ENCODE assay signal across 23 cellular contexts in genomic region chr11:93922830-93923229, GRCh38.
"Had no signal": no experiment of that assay in that cellular context is flagged by ENCODE, and none has a peak within 500 bp of the region (broad histone marks: within the 10 kb centered on the region; RNA-seq: fewer than 3 reads in every experiment).

No MANE protein-coding gene starts in this region.

- H3K27me3 ChIP-seq: testis, tibial nerve had no signal

- H3K9me3 Mint-ChIP-seq: dendritic cell treated with granulocyte-macrophage colony-stimulating factor and Interleukin-4, amounts not matched to agents 40 ng/mL and 50 ng/mL, for 4 days; effector memory CD8-positive, alpha-beta T cell had no signal

- ATAC-seq: effector memory CD8-positive, alpha-beta T cell; left ventricle myocardium superior; naive thymus-derived CD4-positive, alpha-beta T cell; sciatic nerve; stimulated activated naive CD8-positive, alpha-beta T cell treated with anti-CD3 and anti-CD28 coated beads, Interleukin-15, amount 100 ng/mL, for 72 hours had no signal

- H3K4me1 Mint-ChIP-seq: naive thymus-derived CD4-positive, alpha-beta T cell; nephron progenitor cell; stimulated activated naive B cell treated with anti-CD40 and anti-IgM and Interleukin-4, amounts not matched to agents 10 μg/mL and 1 μg/mL and 100 μg/mL, for 72 hours; stimulated activated naive CD8-positive, alpha-beta T cell treated with anti-CD3 and anti-CD28 coated beads, Interleukin-15, amount 100 ng/mL, for 72 hours had no signal

- H3K27ac Mint-ChIP-seq: dendritic cell treated with granulocyte-macrophage colony-stimulating factor and Interleukin-4, amounts not matched to agents 40 ng/mL and 50 ng/mL, for 4 days; effector memory CD8-positive, alpha-beta T cell; naive thymus-derived CD4-positive, alpha-beta T cell; nephron progenitor cell; stimulated activated naive B cell treated with anti-CD40 and anti-IgM and Interleukin-4, amounts not matched to agents 10 μg/mL and 1 μg/mL and 100 μg/mL, for 72 hours; stimulated activated naive CD8-positive, alpha-beta T cell treated with anti-CD3 and anti-CD28 coated beads, Interleukin-15, amount 100 ng/mL, for 72 hours had no signal

- H3K9me3 ChIP-seq: esophagus squamous epithelium, prostate gland, testis had no signal

- H3K36me3 ChIP-seq: esophagus squamous epithelium, prostate gland, tibial nerve had no signal

- H3K9ac ChIP-seq: parathyroid adenoma had no signal

- H3K27ac ChIP-seq: epithelial cell of prostate, esophagus squamous epithelium, parathyroid adenoma, prostate gland, testis, tibial nerve had no signal

- H2AFZ ChIP-seq: parathyroid adenoma had no signal

- H3K4me1 ChIP-seq: esophagus squamous epithelium, parathyroid adenoma, prostate gland, testis, tibial nerve had no signal

- H3K79me2 ChIP-seq: parathyroid adenoma had no signal

- DNase-seq: cerebellar nuclear complex; effector memory CD8-positive, alpha-beta T cell; esophagus squamous epithelium; foreskin fibroblast; head of caudate nucleus; hippocampal formation; left ventricle myocardium superior; mesendoderm; naive thymus-derived CD4-positive, alpha-beta T cell; nephron progenitor cell; retina; stimulated activated CD4-positive, alpha-beta T cell treated with anti-CD3 and anti-CD28 coated beads, Interleukin-2, amount 100 ng/mL, for 24 hours; stimulated activated CD4-positive, alpha-beta T cell treated with anti-CD3 and anti-CD28 coated beads, Interleukin-4, amount 100 ng/mL, for 4 hours; stimulated activated naive B cell treated with anti-CD40 and anti-IgM and Interleukin-4, amounts not matched to agents 10 μg/mL and 1 μg/mL and 100 μg/mL, for 72 hours; stimulated activated naive CD8-positive, alpha-beta T cell treated with anti-CD3 and anti-CD28 coated beads, Interleukin-15, amount 100 ng/mL, for 72 hours; testis had no signal

- H3K4me3 ChIP-seq: esophagus squamous epithelium, lung, prostate gland, testis, tibial nerve had no signal

- H3K36me3 Mint-ChIP-seq: stimulated activated naive B cell treated with anti-CD40 and anti-IgM and Interleukin-4, amounts not matched to agents 10 μg/mL and 1 μg/mL and 100 μg/mL, for 72 hours had no signal

- H3K4me3 Mint-ChIP-seq: dendritic cell treated with granulocyte-macrophage colony-stimulating factor and Interleukin-4, amounts not matched to agents 40 ng/mL and 50 ng/mL, for 4 days; effector memory CD8-positive, alpha-beta T cell; naive thymus-derived CD4-positive, alpha-beta T cell; nephron progenitor cell; stimulated activated naive B cell treated with anti-CD40 and anti-IgM and Interleukin-4, amounts not matched to agents 10 μg/mL and 1 μg/mL and 100 μg/mL, for 72 hours; stimulated activated naive CD8-positive, alpha-beta T cell treated with anti-CD3 and anti-CD28 coated beads, Interleukin-15, amount 100 ng/mL, for 72 hours had no signal
